Comparison of ENCODE assay signal across 14 cellular contexts in the genomic region with DNA sequence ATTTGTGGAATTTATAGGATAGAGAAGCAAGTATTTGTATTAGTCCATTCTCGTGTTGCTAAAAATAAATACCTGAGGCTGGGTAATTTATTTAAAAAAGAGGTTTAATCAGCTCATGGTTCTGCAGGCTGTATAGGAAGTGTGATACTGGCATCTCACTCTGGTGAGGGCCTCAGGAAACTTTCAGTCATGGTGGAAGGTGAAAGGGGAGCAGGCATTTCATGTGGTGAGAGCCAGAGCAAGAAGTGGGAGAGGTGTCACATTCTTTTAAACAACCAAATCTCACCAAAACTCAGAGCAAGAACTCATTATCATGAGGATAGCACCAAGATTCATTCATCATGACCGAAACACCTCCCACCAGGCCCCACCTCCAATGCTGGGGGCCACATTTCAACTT. TPM values are rescaled to one million over a fixed set of nuclear protein-coding genes. Genes with fewer than 3 reads are reported as not detected.
DNase-seq lines count a peak whose midpoint lies in the region; ATAC-seq, FAIRE-seq and TF ChIP-seq lines count a peak whose summit lies in the region.
"Had no signal": no experiment of that assay in that cellular context is flagged by ENCODE, and none has a peak within 500 bp of the region (broad histone marks: within the 10 kb centered on the region; RNA-seq: fewer than 3 reads in every experiment).

No MANE protein-coding gene starts in this region.

- no peak for TF ChIP-seq POLR2A in IMR-90 (IDR thresholded peaks at IDR 0.05; ENCODE audit: low read depth, low read length)

- POLR2A ChIA-PET in IMR-90 (lab: Charles Lee; ENCODE audit: unreplicated experiment): no interaction called here

- intact Hi-C loops in IMR-90 (cut with micrococcal nuclease): no loop called here

- H4K20me1 ChIP-seq in IMR-90 (ENCODE audit: insufficient read depth, low read length): no peaks in the 10 kb centered on the region
- H4K20me1 ChIP-seq in keratinocyte (ENCODE audit: control insufficient read depth, extremely low read depth, insufficient read depth, low read length): no peaks in the 10 kb centered on the region

- H3K27ac ChIP-seq in IMR-90 (ENCODE audit: insufficient read depth, low read length) (no peak overlapping the region; the same call in 1 of the 2 replicates), keratinocyte (ENCODE audit: control insufficient read depth, insufficient read depth, low read length) (no peak overlapping the region)

- H3K36me3 Mint-ChIP-seq in activated naive CD4-positive, alpha-beta T cell treated with anti-CD3 and anti-CD28 coated beads, Interleukin-2, amount 50 U/mL, for 24 hours: peaks cover 37% of the 10 kb centered on the region
- H3K36me3 Mint-ChIP-seq in activated CD8-positive, alpha-beta memory T cell treated with anti-CD3 and anti-CD28 coated beads, Interleukin-2, amount 10 ng/mL, durations not matched to agents 7 days and 5 days: peaks cover 32% of the 10 kb centered on the region

- in situ Hi-C loops in IMR-90 (cut with MboI; ENCODE audit: low sequenced_read_pairs): no loop called here

- peak overlapping the region; percentile 3; the same call in 1 of the 2 replicates for H2BK120ac ChIP-seq in IMR-90 (ENCODE audit: low read depth, low read length)

- H3K27me3 Mint-ChIP-seq in activated naive CD4-positive, alpha-beta T cell treated with anti-CD3 and anti-CD28 coated beads, Interleukin-2, amount 50 U/mL, for 24 hours: no peaks in the 10 kb centered on the region
- H3K27me3 Mint-ChIP-seq in activated CD8-positive, alpha-beta memory T cell treated with anti-CD3 and anti-CD28 coated beads, Interleukin-2, amount 10 ng/mL, durations not matched to agents 7 days and 5 days: no peaks in the 10 kb centered on the region
- H3K27me3 Mint-ChIP-seq: B cell; CD4-positive, alpha-beta memory T cell had no signal

- H3K36me3 ChIP-seq in IMR-90 (ENCODE audit: control insufficient read depth, insufficient read depth, low read length) (peaks cover 11% of the 10 kb centered on the region), keratinocyte (ENCODE audit: control insufficient read depth in 2 of 2, extremely low read depth in 1 of 2, insufficient read depth in 2 of 2, low read length in 2 of 2) (peaks cover 8 to 19% of the 10 kb centered on the region in 2 experiments)

- no peaks in the 10 kb centered on the region for H3K9me3 Mint-ChIP-seq in activated naive CD4-positive, alpha-beta T cell treated with anti-CD3 and anti-CD28 coated beads, Interleukin-2, amount 50 U/mL, for 24 hours
- H3K9me3 Mint-ChIP-seq in activated CD8-positive, alpha-beta memory T cell treated with anti-CD3 and anti-CD28 coated beads, Interleukin-2, amount 10 ng/mL, durations not matched to agents 7 days and 5 days (ENCODE audit: low read depth): no peaks in the 10 kb centered on the region
- H3K9me3 Mint-ChIP-seq: CD4-positive, alpha-beta memory T cell had no signal

- dilution Hi-C loops in IMR-90 (cut with HindIII; ENCODE audit: low sequenced_read_pairs, unreplicated experiment) (no loop called here), keratinocyte (cut with MboI; ENCODE audit: extremely low pct_ligation_motif_present, low sequenced_read_pairs) (no loop called here)

- peak overlapping the region in 1 of 2 experiments; percentile 24; a peak in 1 of 4 replicates for H4K8ac ChIP-seq in IMR-90 (ENCODE audit: low read depth in 2 of 2, low read length in 2 of 2)

- H3K9me1 ChIP-seq in IMR-90 (ENCODE audit: insufficient read depth, low read length): peaks cover 8% of the 10 kb centered on the region
- no peaks in the 10 kb centered on the region for H3K9me1 ChIP-seq in keratinocyte (ENCODE audit: control insufficient read depth, extremely low read depth, insufficient read depth, low read length)

- H2AFZ ChIP-seq in IMR-90 (replicated peaks; ENCODE audit: low read length, poor library complexity) (no peak overlapping the region), keratinocyte (ENCODE audit: control insufficient read depth, low read length) (no peak overlapping the region)

- H2BK5ac ChIP-seq in IMR-90 (ENCODE audit: low read depth, low read length, poor library complexity, severe bottlenecking): peak overlapping the region; percentile 42

- no peak overlapping the region for H2BK20ac ChIP-seq in IMR-90 (ENCODE audit: low read depth, low read length)

- H3K14ac ChIP-seq in IMR-90 (replicated peaks; ENCODE audit: low read depth, low read length): no peak overlapping the region

- no peak overlapping the region for H3K18ac ChIP-seq in IMR-90 (ENCODE audit: low read depth, low read length)

- peaks cover 12% of the 10 kb centered on the region for H3K79me2 ChIP-seq in keratinocyte (ENCODE audit: control insufficient read depth, insufficient read depth, low read length)

- H3K23ac ChIP-seq in IMR-90 (ENCODE audit: low read depth, low read length): peak overlapping the region; percentile 18; the same call in 1 of the 2 replicates

- CTCF ChIA-PET in IMR-90 (lab: Yijun Ruan, JAX): no interaction called here
- CTCF ChIA-PET in activated CD8-positive, alpha-beta memory T cell treated with anti-CD3 and anti-CD28 coated beads, Interleukin-2, amount 10 ng/mL, durations not matched to agents 7 days and 5 days (lab: Charles Lee): interaction anchor here (1.2 kb wide), 1 partner anchor 11 kb away, joined by 4 read pairs; no protein-coding TSS in a partner anchor

- H3K56ac ChIP-seq in IMR-90 (ENCODE audit: extremely low read depth, insufficient read depth, low read length): no peak overlapping the region

- H3K4me1 ChIP-seq in IMR-90 (ENCODE audit: control insufficient read depth, insufficient read depth, low read length) (peaks cover 13% of the 10 kb centered on the region), keratinocyte (ENCODE audit: control insufficient read depth, extremely low read depth, insufficient read depth, low read length) (peaks cover 7% of the 10 kb centered on the region)

- peaks cover 18 to 27% of the 10 kb centered on the region in 2 experiments for H3K79me1 ChIP-seq in IMR-90 (ENCODE audit: low read depth in 1 of 2, low read length in 2 of 2)

- no peak overlapping the region for H2AK5ac ChIP-seq in IMR-90 (ENCODE audit: low read depth, low read length)

- BruUV-seq in IMR-90 (replicated peaks; lab: Mats Ljungman, UMichigan): no TSS peak

- no peak for ATAC-seq in IMR-90 (ENCODE audit: low read depth)
- peak; percentile 78 for ATAC-seq in stimulated activated naive CD8-positive, alpha-beta T cell treated with anti-CD3 and anti-CD28 coated beads, Interleukin-15, Interleukin-2, amounts not matched to agents 100 U/mL and 50 U/mL, for 24 hours
- ATAC-seq in activated CD8-positive, alpha-beta memory T cell treated with anti-CD3 and anti-CD28 coated beads, Interleukin-2, amount 10 ng/mL, durations not matched to agents 7 days and 5 days: no peak

- no peak overlapping the region for H3K4me3 ChIP-seq in IMR-90 (ENCODE audit: insufficient read depth, low read depth, low read length)
- no peak overlapping the region for H3K4me3 ChIP-seq in keratinocyte (ENCODE audit: control insufficient read depth in 2 of 3, extremely low read depth in 1 of 3, insufficient read depth in 2 of 3, low read depth in 1 of 3, low read length in 3 of 3)

- H3K4me1 Mint-ChIP-seq in activated naive CD4-positive, alpha-beta T cell treated with anti-CD3 and anti-CD28 coated beads, Interleukin-2, amount 50 U/mL, for 24 hours: peaks cover 14% of the 10 kb centered on the region
- no peaks in the 10 kb centered on the region for H3K4me1 Mint-ChIP-seq in activated CD8-positive, alpha-beta memory T cell treated with anti-CD3 and anti-CD28 coated beads, Interleukin-2, amount 10 ng/mL, durations not matched to agents 7 days and 5 days

- H3K4ac ChIP-seq in IMR-90 (ENCODE audit: low read depth, low read length): no peak overlapping the region

- peak; percentile 36 for FAIRE-seq in keratinocyte (lab: Jason Lieb, UNC)
- FAIRE-seq: A204.1 had no signal

- H3K27ac Mint-ChIP-seq in activated naive CD4-positive, alpha-beta T cell treated with anti-CD3 and anti-CD28 coated beads, Interleukin-2, amount 50 U/mL, for 24 hours: peak overlapping the region; percentile 23
- H3K27ac Mint-ChIP-seq in activated CD8-positive, alpha-beta memory T cell treated with anti-CD3 and anti-CD28 coated beads, Interleukin-2, amount 10 ng/mL, durations not matched to agents 7 days and 5 days: no peak overlapping the region
- H3K27ac Mint-ChIP-seq: B cell had no signal

- H3K9me3 ChIP-seq in IMR-90 (ENCODE audit: control insufficient read depth, insufficient read depth, low read length) (no peaks in the 10 kb centered on the region), keratinocyte (ENCODE audit: control insufficient read depth, low read depth, low read length) (no peaks in the 10 kb centered on the region)

- no peak overlapping the region for H3K4me3 Mint-ChIP-seq in activated naive CD4-positive, alpha-beta T cell treated with anti-CD3 and anti-CD28 coated beads, Interleukin-2, amount 50 U/mL, for 24 hours
- no peak overlapping the region for H3K4me3 Mint-ChIP-seq in activated CD8-positive, alpha-beta memory T cell treated with anti-CD3 and anti-CD28 coated beads, Interleukin-2, amount 10 ng/mL, durations not matched to agents 7 days and 5 days
- H3K4me3 Mint-ChIP-seq: B cell; CD4-positive, alpha-beta memory T cell had no signal

- no CpG with 5 or more reads among the region's 2 CpGs for WGBS in IMR-90 (ENCODE audit: extremely low coverage in 2 of 2, insufficient read length in 1 of 2), 2 experiments

- no peak overlapping the region for H4K91ac ChIP-seq in IMR-90 (ENCODE audit: insufficient read depth, low read depth, low read length)

- no peak overlapping the region for H4K5ac ChIP-seq in IMR-90 (ENCODE audit: low read depth, low read length)

- H3K9ac ChIP-seq in IMR-90 (ENCODE audit: low read depth, low read length) (no peak overlapping the region), keratinocyte (ENCODE audit: control insufficient read depth, extremely low read depth, insufficient read depth, low read length) (no peak overlapping the region)

- no peak for TF ChIP-seq RAD21 in IMR-90 (IDR thresholded peaks at IDR 0.05; ENCODE audit: low read length)

- DNase-seq in activated naive CD4-positive, alpha-beta T cell treated with anti-CD3 and anti-CD28 coated beads, Interleukin-2, amount 50 U/mL, for 16 hours: no peak
- DNase-seq in IMR-90: no peak
- DNase-seq in keratinocyte (ENCODE audit: low read depth, low spot score): no peak
- DNase-seq in stimulated activated naive CD8-positive, alpha-beta T cell treated with anti-CD3 and anti-CD28 coated beads, Interleukin-15, Interleukin-2, amounts not matched to agents 100 U/mL and 50 U/mL, for 24 hours: no peak
- DNase-seq in NCI-H2029 treated with DMSO at 0.1 percent for 48 hours (lab: John Stamatoyannopoulos, UW): no peak
- DNase-seq in activated CD8-positive, alpha-beta memory T cell treated with anti-CD3 and anti-CD28 coated beads, Interleukin-2, amount 10 ng/mL, durations not matched to agents 7 days and 5 days: no peak
- DNase-seq: C1 segment of cervical spinal cord; CD4-positive, alpha-beta memory T cell; COR-L47; DND-41; GF-D8 had no signal

- no peak for TF ChIP-seq CTCF in IMR-90 (conservative IDR thresholded peaks at IDR 0.05; ENCODE audit: low read depth, low read length)
- no peak for TF ChIP-seq CTCF in keratinocyte (optimal IDR thresholded peaks at IDR 0.05 in 1 of 3, IDR thresholded peaks at IDR 0.05 in 1 of 3, conservative IDR thresholded peaks at IDR 0.05 in 1 of 3; ENCODE audit: extremely low read depth in 1 of 3, insufficient read depth in 2 of 3, low read length in 3 of 3)

- H3K27me3 ChIP-seq in IMR-90 (ENCODE audit: control insufficient read depth, insufficient read depth, low read length) (no peaks in the 10 kb centered on the region), keratinocyte (ENCODE audit: control insufficient read depth, extremely low read depth, insufficient read depth, low read length) (no peaks in the 10 kb centered on the region)

- H2BK15ac ChIP-seq in IMR-90 (ENCODE audit: low read depth, low read length): no peak overlapping the region

- H2AK9ac ChIP-seq in IMR-90 (replicated peaks; ENCODE audit: low read depth, low read length, poor library complexity): no peak overlapping the region

- H3K4me2 ChIP-seq in IMR-90 (ENCODE audit: low read depth, low read length): no peak overlapping the region
- H3K4me2 ChIP-seq in keratinocyte (ENCODE audit: control insufficient read depth, extremely low read depth, insufficient read depth, low read depth, low read length): no peak overlapping the region

RNA-seq across cellular contexts. Expression of gene SDCCAG8, which starts 18.1 kb away (rescaled TPM):
- total RNA-seq in IMR-90 (2012; rRNA removed): 43.3 and 46.8 TPM in 2 replicates
- polyA plus RNA-seq in IMR-90 (2012; rRNA removed): 24.2 and 25.2 TPM in 2 replicates
- 15.6 and 16.9 TPM in 2 replicates for polyA plus RNA-seq in IMR-90 (2012; cell fraction: cytosol; rRNA removed)
- polyA plus RNA-seq in IMR-90 (2012; cell fraction: nucleus; rRNA removed; ENCODE audit: low replicate concordance): 15.2 and 27.1 TPM in 2 replicates
- 49.3 to 67.8 TPM (median 61.6 TPM) in 3 replicates for polyA plus RNA-seq in keratinocyte
- polyA plus RNA-seq in keratinocyte (2011; ENCODE audit: low read depth): 54.2 TPM
- 58.2 and 59.8 TPM in 2 replicates for polyA plus RNA-seq in keratinocyte (2011; cell fraction: cytosol; rRNA removed)
- polyA plus RNA-seq in keratinocyte (2011; cell fraction: nucleus; rRNA removed): 49.4 and 57.7 TPM in 2 replicates
- 30.3 and 46.8 TPM in 2 replicates for polyA plus RNA-seq in keratinocyte (2012; ENCODE audit: low replicate concordance)
- 15.0 to 60.4 TPM (median 41.3 TPM) in 3 replicates for polyA minus RNA-seq in keratinocyte
- 27.2 TPM for polyA minus RNA-seq in keratinocyte (2011; cell fraction: cytosol; rRNA and poly(A)+ RNA removed)
- 24.2 and 55.2 TPM in 2 replicates for polyA minus RNA-seq in keratinocyte (2011; cell fraction: nucleus; rRNA and poly(A)+ RNA removed)
- 10 to 100 TPM; 14.9 to 27.1 TPM for total RNA-seq in activated CD8-positive, alpha-beta memory T cell treated with anti-CD3 and anti-CD28 coated beads, Interleukin-2, amount 10 ng/mL, durations not matched to agents 7 days and 5 days

RNA-seq across cellular contexts. Expression of gene CEP170, which starts 18.9 kb away (rescaled TPM):
- 151 and 196 TPM in 2 replicates for total RNA-seq in IMR-90 (2012; rRNA removed)
- 65.8 and 66.0 TPM in 2 replicates for polyA plus RNA-seq in IMR-90 (2012; rRNA removed)
- polyA plus RNA-seq in IMR-90 (2012; cell fraction: cytosol; rRNA removed): 21.7 and 28.1 TPM in 2 replicates
- polyA plus RNA-seq in IMR-90 (2012; cell fraction: nucleus; rRNA removed; ENCODE audit: low replicate concordance): 39.6 and 175 TPM in 2 replicates
- polyA plus RNA-seq in keratinocyte: 30.6 to 40.5 TPM (median 36.5 TPM) in 3 replicates
- polyA plus RNA-seq in keratinocyte (2011; ENCODE audit: low read depth): 22.1 TPM
- polyA plus RNA-seq in keratinocyte (2011; cell fraction: cytosol; rRNA removed): 16.1 and 25.7 TPM in 2 replicates
- 59.3 and 61.2 TPM in 2 replicates for polyA plus RNA-seq in keratinocyte (2011; cell fraction: nucleus; rRNA removed)
- 8.9 and 29.2 TPM in 2 replicates for polyA plus RNA-seq in keratinocyte (2012; ENCODE audit: low replicate concordance)
- 26.7 to 59.4 TPM (median 32.0 TPM) in 3 replicates for polyA minus RNA-seq in keratinocyte
- polyA minus RNA-seq in keratinocyte (2011; cell fraction: cytosol; rRNA and poly(A)+ RNA removed): 41.6 TPM
- 69.0 and 109 TPM in 2 replicates for polyA minus RNA-seq in keratinocyte (2011; cell fraction: nucleus; rRNA and poly(A)+ RNA removed)
- 10 to 100 TPM; 24.9 to 39.3 TPM for total RNA-seq in activated CD8-positive, alpha-beta memory T cell treated with anti-CD3 and anti-CD28 coated beads, Interleukin-2, amount 10 ng/mL, durations not matched to agents 7 days and 5 days
